Comparison of ENCODE assay signal across 8 cellular contexts in genomic region chr11:46099973-46100335, GRCh38. TPM values are rescaled to one million over a fixed set of nuclear protein-coding genes. Genes with fewer than 3 reads are reported as not detected.
DNase-seq lines count a peak whose midpoint lies in the region; ATAC-seq, FAIRE-seq and TF ChIP-seq lines count a peak whose summit lies in the region.

No MANE protein-coding gene starts in this region.

- intact Hi-C loops in lower lobe of right lung (cut with DNase I) = no loop called here

- no peaks in the 10 kb centered on the region for H3K27me3 ChIP-seq in lower lobe of right lung (ENCODE audit: low read depth)

- no peaks in the 10 kb centered on the region for H3K9me3 ChIP-seq in lower lobe of right lung

- no peak for TF ChIP-seq CTCF in lower lobe of right lung (IDR thresholded peaks at IDR 0.05)

- H3K9me3 Mint-ChIP-seq in activated CD8-positive, alpha-beta T cell treated with anti-CD3 and anti-CD28 coated beads, Interleukin-2, amount 10 ng/mL, durations not matched to agents 7 days and 5 days (ENCODE audit: insufficient read depth) = no peaks in the 10 kb centered on the region

- ATAC-seq in GM18867 (IDR thresholded peaks at IDR 0.05; ENCODE audit: unreplicated experiment) = peak; percentile 53
- peak; percentile 73 for ATAC-seq in activated CD8-positive, alpha-beta T cell treated with anti-CD3 and anti-CD28 coated beads, Interleukin-2, amount 10 ng/mL, durations not matched to agents 7 days and 5 days
- peak in 1 of 2 donors; percentile 61 for ATAC-seq in lower lobe of right lung
- ATAC-seq in GM21526 (IDR thresholded peaks at IDR 0.05; ENCODE audit: low FRiP score, unreplicated experiment) = no peak
- no peak for ATAC-seq in GM21717 (IDR thresholded peaks at IDR 0.05; ENCODE audit: unreplicated experiment)
- no peak for ATAC-seq in HG02642 (IDR thresholded peaks at IDR 0.05; ENCODE audit: poor library complexity, unreplicated experiment)

- FAIRE-seq in A204.1 (lab: Jason Lieb, UNC) = peak; percentile 49

- DNase-seq in activated CD8-positive, alpha-beta T cell treated with anti-CD3 and anti-CD28 coated beads, Interleukin-2, amount 10 ng/mL, durations not matched to agents 7 days and 5 days = no peak
- DNase-seq in lower lobe of right lung (no peak), NCI-H345 (lab: John Stamatoyannopoulos, UW) (no peak)

- peak overlapping the region; percentile 85 for H3K27ac Mint-ChIP-seq in activated CD8-positive, alpha-beta T cell treated with anti-CD3 and anti-CD28 coated beads, Interleukin-2, amount 10 ng/mL, durations not matched to agents 7 days and 5 days

- peak overlapping the region; percentile 71 for H3K4me3 Mint-ChIP-seq in activated CD8-positive, alpha-beta T cell treated with anti-CD3 and anti-CD28 coated beads, Interleukin-2, amount 10 ng/mL, durations not matched to agents 7 days and 5 days

- POLR2A ChIA-PET in activated CD8-positive, alpha-beta T cell treated with anti-CD3 and anti-CD28 coated beads, Interleukin-2, amount 10 ng/mL, durations not matched to agents 7 days and 5 days (lab: Charles Lee) = interaction anchor here (1.5 kb wide), 1 partner anchor 11 kb away, joined by 3 read pairs; no protein-coding TSS in a partner anchor

- peak overlapping the region; percentile 68 for H3K27ac ChIP-seq in lower lobe of right lung

- H3K36me3 Mint-ChIP-seq in activated CD8-positive, alpha-beta T cell treated with anti-CD3 and anti-CD28 coated beads, Interleukin-2, amount 10 ng/mL, durations not matched to agents 7 days and 5 days (ENCODE audit: low read depth) = no peaks in the 10 kb centered on the region

- peaks cover 21% of the 10 kb centered on the region for H3K4me1 Mint-ChIP-seq in activated CD8-positive, alpha-beta T cell treated with anti-CD3 and anti-CD28 coated beads, Interleukin-2, amount 10 ng/mL, durations not matched to agents 7 days and 5 days (ENCODE audit: low read depth)

- H3K36me3 ChIP-seq in lower lobe of right lung = no peaks in the 10 kb centered on the region

- peaks cover 28% of the 10 kb centered on the region for H3K4me1 ChIP-seq in lower lobe of right lung

- H3K4me3 ChIP-seq in lower lobe of right lung = peak overlapping the region; percentile 30

- no peaks in the 10 kb centered on the region for H3K27me3 Mint-ChIP-seq in activated CD8-positive, alpha-beta T cell treated with anti-CD3 and anti-CD28 coated beads, Interleukin-2, amount 10 ng/mL, durations not matched to agents 7 days and 5 days (ENCODE audit: low read depth)

- CTCF ChIA-PET in activated CD8-positive, alpha-beta T cell treated with anti-CD3 and anti-CD28 coated beads, Interleukin-2, amount 10 ng/mL, durations not matched to agents 7 days and 5 days (lab: Charles Lee) = interaction anchor here (0.8 to 5.9 kb wide), 9 partner anchors 9 to 177 kb away, joined by 3 to 26 read pairs (median 4); no protein-coding TSS in a partner anchor

RNA-seq across cellular contexts. Expression of gene PHF21A, which starts 21.3 kb away (rescaled TPM):
- total RNA-seq in activated CD8-positive, alpha-beta T cell treated with anti-CD3 and anti-CD28 coated beads, Interleukin-2, amount 10 ng/mL, durations not matched to agents 7 days and 5 days = 10 to 100 TPM; 26.9 to 27.0 TPM
- 48.4 TPM for total RNA-seq in lower lobe of right lung

Comparison
In these comparisons a context has a peak if more than half of its experiments do, and no peak if none do; other contexts are left out.
1. ATAC-seq: peak in GM18867 (single experiment) and activated CD8-positive, alpha-beta T cell treated with anti-CD3 and anti-CD28 coated beads, Interleukin-2, amount 10 ng/mL, durations not matched to agents 7 days and 5 days (single experiment); none in GM21526 (single experiment), GM21717 (single experiment) and HG02642 (single experiment).